ENCODE assay signal across 1 cellular context in the genomic region with DNA sequence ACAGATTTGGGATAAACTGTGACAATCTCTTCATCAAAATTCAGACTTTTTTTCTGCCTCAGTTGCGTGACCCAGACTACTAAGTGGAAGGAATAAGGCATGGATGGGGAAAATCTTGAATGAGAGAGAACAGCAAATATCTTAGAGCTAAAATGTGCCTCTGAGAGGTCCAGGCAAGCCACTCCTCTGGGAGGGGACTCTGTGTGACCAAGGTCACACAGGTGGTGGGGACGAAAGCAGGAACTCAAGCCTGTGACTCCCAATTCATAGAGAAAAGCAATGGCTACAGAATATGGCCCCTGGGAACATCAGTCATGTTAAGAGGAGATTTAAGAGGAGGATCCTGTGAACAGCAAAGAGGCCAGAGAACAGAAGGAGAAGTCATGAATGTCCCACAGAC.
TF ChIP-seq lines count a peak whose summit lies in the region.

No MANE protein-coding gene starts in this region.

TF ChIP-seq in IMR-90, 13 proteins besides CTCF, POLR2A, EP300 and RAD21:
- TF ChIP-seq USF2 (IDR thresholded peaks at IDR 0.05; ENCODE audit: low read depth, low read length), result no peak
- no peak for TF ChIP-seq BHLHE40 (IDR thresholded peaks at IDR 0.05; ENCODE audit: low read depth, low read length)
- TF ChIP-seq RCOR1 (IDR thresholded peaks at IDR 0.05; ENCODE audit: insufficient replicate concordance, low read length), result no peak
- TF ChIP-seq CEBPB (IDR thresholded peaks at IDR 0.05; ENCODE audit: low read depth, low read length), result no peak
- TF ChIP-seq MAFK (IDR thresholded peaks at IDR 0.05; ENCODE audit: low read depth, low read length), result no peak
- TF ChIP-seq FOS (IDR thresholded peaks at IDR 0.05; ENCODE audit: low read depth, low read length), result no peak
